In genomic region chr3:188788621-188789081, GRCh38 we compare ENCODE assay signal across 1 cellular context.
TF ChIP-seq lines count a peak whose summit lies in the region.

No MANE protein-coding gene starts in this region.

TF ChIP-seq in IMR-90, 13 proteins besides CTCF, POLR2A, EP300 and RAD21 (continued from another document):
- TF ChIP-seq, protein P1, sequence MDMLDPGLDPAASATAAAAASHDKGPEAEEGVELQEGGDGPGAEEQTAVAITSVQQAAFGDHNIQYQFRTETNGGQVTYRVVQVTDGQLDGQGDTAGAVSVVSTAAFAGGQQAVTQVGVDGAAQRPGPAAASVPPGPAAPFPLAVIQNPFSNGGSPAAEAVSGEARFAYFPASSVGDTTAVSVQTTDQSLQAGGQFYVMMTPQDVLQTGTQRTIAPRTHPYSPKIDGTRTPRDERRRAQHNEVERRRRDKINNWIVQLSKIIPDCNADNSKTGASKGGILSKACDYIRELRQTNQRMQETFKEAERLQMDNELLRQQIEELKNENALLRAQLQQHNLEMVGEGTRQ (IDR thresholded peaks at IDR 0.05; ENCODE audit: low read depth, low read length) = no peak
- TF ChIP-seq MAZ (IDR thresholded peaks at IDR 0.05; ENCODE audit: borderline replicate concordance, low read depth, low read length) = no peak
- peak; percentile 8 for TF ChIP-seq RCOR1 (IDR thresholded peaks at IDR 0.05; ENCODE audit: insufficient replicate concordance, low read length)
- TF ChIP-seq NFE2L2 (IDR thresholded peaks at IDR 0.05; ENCODE audit: low read depth, low read length) = peak; percentile 64
